Comparison of ENCODE assay signal across 8 cellular contexts in genomic region chr5:132961123-132961815, GRCh38. TPM values are rescaled to one million over a fixed set of nuclear protein-coding genes. Genes with fewer than 3 reads are reported as not detected.
DNase-seq lines count a peak whose midpoint lies in the region; ATAC-seq and TF ChIP-seq lines count a peak whose summit lies in the region.
"Not testable (repeated sequence)": the region's sequence is repeated elsewhere in the genome, so short reads cannot be mapped to it uniquely, and the experiment has no call there.

No MANE protein-coding gene starts in this region.

- H3K27ac ChIP-seq in ACC112 (ENCODE audit: low read depth, low read length), result peak overlapping the region; percentile 91
- not testable (repeated sequence) for H3K27ac ChIP-seq in H9 (ENCODE audit: insufficient read length, low read depth, low read length); duodenal mucosa (ENCODE audit: low read depth, low read length)

- H4K20me1 ChIP-seq in H9 (ENCODE audit: control insufficient read depth, insufficient read depth, insufficient read length), result not testable (repeated sequence)

- H3T11ph ChIP-seq in H9 (ENCODE audit: low read length), result not testable (repeated sequence)

- not testable (repeated sequence) for H3K27me3 Mint-ChIP-seq in H9 (ENCODE audit: low read depth); activated naive CD4-positive, alpha-beta T cell treated with anti-CD3 and anti-CD28 coated beads, Interleukin-2, amount 10 ng/mL, durations not matched to agents 7 days and 5 days; natural killer cell treated with Interleukin-12 subunit alpha and Interleukin-12 subunit beta and Interleukin-15 and Interleukin-18, amount 100 ng/mL, for 72 hours; stimulated activated naive B cell treated with anti-CD40 and anti-IgM and Interleukin-4, amounts not matched to agents 10 μg/mL and 1 μg/mL and 100 μg/mL, for 72 hours

- peaks cover 13% of the 10 kb centered on the region for H3K23me2 ChIP-seq in H9 (ENCODE audit: insufficient read length, low read depth, low read length, poor library complexity, severe bottlenecking)

- ATAC-seq in natural killer cell treated with Interleukin-12 subunit alpha and Interleukin-12 subunit beta and Interleukin-15 and Interleukin-18, amount 100 ng/mL, for 72 hours; stimulated activated naive B cell treated with anti-CD40 and anti-IgM and Interleukin-4, amounts not matched to agents 10 μg/mL and 1 μg/mL and 100 μg/mL, for 72 hours (replicated peaks): not testable (repeated sequence)

- H4K5ac ChIP-seq in H9 (ENCODE audit: insufficient read length, low read depth, low read length), result not testable (repeated sequence)

- H2BK15ac ChIP-seq in H9 (ENCODE audit: low read depth, low read length), result not testable (repeated sequence)

- H3K9me3 Mint-ChIP-seq in H9; activated naive CD4-positive, alpha-beta T cell treated with anti-CD3 and anti-CD28 coated beads, Interleukin-2, amount 10 ng/mL, durations not matched to agents 7 days and 5 days; natural killer cell treated with Interleukin-12 subunit alpha and Interleukin-12 subunit beta and Interleukin-15 and Interleukin-18, amount 100 ng/mL, for 72 hours; stimulated activated naive B cell treated with anti-CD40 and anti-IgM and Interleukin-4, amounts not matched to agents 10 μg/mL and 1 μg/mL and 100 μg/mL, for 72 hours: not testable (repeated sequence)

- H3K56ac ChIP-seq in H9 (ENCODE audit: insufficient read length, low read depth, low read length), result not testable (repeated sequence)

- not testable (repeated sequence) for H2AK5ac ChIP-seq in H9 (ENCODE audit: insufficient read length, low read length)

- not testable (repeated sequence) for DNase-seq in H9; activated naive CD4-positive, alpha-beta T cell treated with anti-CD3 and anti-CD28 coated beads, Interleukin-2, amount 10 ng/mL, durations not matched to agents 7 days and 5 days; natural killer cell treated with Interleukin-12 subunit alpha and Interleukin-12 subunit beta and Interleukin-15 and Interleukin-18, amount 100 ng/mL, for 72 hours (ENCODE audit: low spot score); stimulated activated naive B cell treated with anti-CD40 and anti-IgM and Interleukin-4, amounts not matched to agents 10 μg/mL and 1 μg/mL and 100 μg/mL, for 72 hours
- DNase-seq in RKO (ENCODE audit: low spot score), result peak; percentile 69

- H2BK12ac ChIP-seq in H9 (ENCODE audit: insufficient read length, low read depth, low read length), result not testable (repeated sequence)

- H3K4me1 Mint-ChIP-seq in H9, result not testable (repeated sequence)
- H3K4me1 Mint-ChIP-seq in activated naive CD4-positive, alpha-beta T cell treated with anti-CD3 and anti-CD28 coated beads, Interleukin-2, amount 10 ng/mL, durations not matched to agents 7 days and 5 days, result peaks cover 27% of the 10 kb centered on the region
- peaks cover 15 to 38% of the 10 kb centered on the region in 2 donors for H3K4me1 Mint-ChIP-seq in natural killer cell treated with Interleukin-12 subunit alpha and Interleukin-12 subunit beta and Interleukin-15 and Interleukin-18, amount 100 ng/mL, for 72 hours (ENCODE audit: low read depth in 2 of 2)
- peaks cover 3 to 47% of the 10 kb centered on the region in 2 donors for H3K4me1 Mint-ChIP-seq in stimulated activated naive B cell treated with anti-CD40 and anti-IgM and Interleukin-4, amounts not matched to agents 10 μg/mL and 1 μg/mL and 100 μg/mL, for 72 hours

- H2BK5ac ChIP-seq in H9 (ENCODE audit: insufficient read length, low read length), result not testable (repeated sequence)

- not testable (repeated sequence) for H3K14ac ChIP-seq in H9 (ENCODE audit: insufficient read depth, low read length)

- not testable (repeated sequence) for H2BK120ac ChIP-seq in H9 (ENCODE audit: low read depth, low read length, poor library complexity, severe bottlenecking)

- H3K9ac ChIP-seq in H9 (ENCODE audit: extremely low read depth, insufficient read length, low read length) (peak overlapping the region; percentile 98), duodenal mucosa (ENCODE audit: low read depth in 1 of 2, low read length in 2 of 2) (peak overlapping the region; percentile 65 to 100)

- CTCF ChIA-PET in activated naive CD4-positive, alpha-beta T cell treated with anti-CD3 and anti-CD28 coated beads, Interleukin-2, amount 10 ng/mL, durations not matched to agents 7 days and 5 days (lab: Charles Lee), result not testable (repeated sequence)

- H3K4me1 ChIP-seq in ACC112 (ENCODE audit: control insufficient read depth, insufficient read depth, low read length, unreplicated experiment) (peaks cover 16% of the 10 kb centered on the region), duodenal mucosa (ENCODE audit: control insufficient read depth in 1 of 2, insufficient read depth in 2 of 2, low read length in 2 of 2) (peaks cover 6 to 14% of the 10 kb centered on the region in 2 donors)
- H3K4me1 ChIP-seq in H9 (ENCODE audit: insufficient read depth, low read length), result not testable (repeated sequence)

- H3K4me3 ChIP-seq in ACC112 (ENCODE audit: low read depth, low read length), result peak overlapping the region; percentile 77
- peak overlapping the region; percentile 78 to 85 for H3K4me3 ChIP-seq in duodenal mucosa (ENCODE audit: low read depth in 1 of 2, low read length in 2 of 2)
- peak overlapping the region; percentile 84 for H3K4me3 ChIP-seq in iPS-11a (ENCODE audit: low read depth, low read length)

- peak overlapping the region in 1 of 3 experiments; percentile 99; a peak in 2 of 7 replicates for H3K27ac Mint-ChIP-seq in H9
- H3K27ac Mint-ChIP-seq in activated naive CD4-positive, alpha-beta T cell treated with anti-CD3 and anti-CD28 coated beads, Interleukin-2, amount 10 ng/mL, durations not matched to agents 7 days and 5 days; stimulated activated naive B cell treated with anti-CD40 and anti-IgM and Interleukin-4, amounts not matched to agents 10 μg/mL and 1 μg/mL and 100 μg/mL, for 72 hours: not testable (repeated sequence)
- H3K27ac Mint-ChIP-seq in natural killer cell treated with Interleukin-12 subunit alpha and Interleukin-12 subunit beta and Interleukin-15 and Interleukin-18, amount 100 ng/mL, for 72 hours, result peak overlapping the region; percentile 95 to 96

- H2AFZ ChIP-seq in ACC112 (ENCODE audit: low read length, unreplicated experiment); H9 (ENCODE audit: low read length): not testable (repeated sequence)

- H3K9me3 ChIP-seq in H9 (ENCODE audit: control insufficient read depth, low read depth, low read length); duodenal mucosa (ENCODE audit: control insufficient read depth in 1 of 2, low read length in 2 of 2): not testable (repeated sequence)

- no CpG with 5 or more reads among the region's 11 CpGs for WGBS in H9 (ENCODE audit: extremely low coverage, insufficient read length, low lambda C conversion rate)

- not testable (repeated sequence) for TF ChIP-seq CTCF in H9 (conservative IDR thresholded peaks at IDR 0.05)

- H2BK20ac ChIP-seq in H9 (ENCODE audit: low read depth, low read length, poor library complexity, severe bottlenecking), result not testable (repeated sequence)

- not testable (repeated sequence) for H3K79me1 ChIP-seq in H9 (ENCODE audit: insufficient read depth, low read depth, low read length, poor library complexity, severe bottlenecking)

- peak overlapping the region; percentile 95 to 98 for H3K4me3 Mint-ChIP-seq in H9
- H3K4me3 Mint-ChIP-seq in activated naive CD4-positive, alpha-beta T cell treated with anti-CD3 and anti-CD28 coated beads, Interleukin-2, amount 10 ng/mL, durations not matched to agents 7 days and 5 days, result peak overlapping the region; percentile 95
- peak overlapping the region; percentile 92 for H3K4me3 Mint-ChIP-seq in natural killer cell treated with Interleukin-12 subunit alpha and Interleukin-12 subunit beta and Interleukin-15 and Interleukin-18, amount 100 ng/mL, for 72 hours
- peak overlapping the region; percentile 25 to 82 for H3K4me3 Mint-ChIP-seq in stimulated activated naive B cell treated with anti-CD40 and anti-IgM and Interleukin-4, amounts not matched to agents 10 μg/mL and 1 μg/mL and 100 μg/mL, for 72 hours

- peak overlapping the region; percentile 97 for H3K4me2 ChIP-seq in H9 (ENCODE audit: insufficient read depth, insufficient read length, low read length)

- H4K8ac ChIP-seq in H9 (replicated peaks; ENCODE audit: insufficient read length, low read depth, low read length), result not testable (repeated sequence)

- H3K27me3 ChIP-seq in ACC112 (ENCODE audit: insufficient read depth, low read length); H9 (ENCODE audit: insufficient read depth, low read length); duodenal mucosa (ENCODE audit: control insufficient read depth in 1 of 2, insufficient read depth in 2 of 2, low read length in 2 of 2): not testable (repeated sequence)

- not testable (repeated sequence) for H4K91ac ChIP-seq in H9 (ENCODE audit: insufficient read length, low read depth, low read length)

- not testable (repeated sequence) for H3K18ac ChIP-seq in H9 (ENCODE audit: insufficient read length, low read depth, low read length)

- H3K4ac ChIP-seq in H9 (ENCODE audit: low read depth, low read length), result not testable (repeated sequence)

- not testable (repeated sequence) for H3K36me3 Mint-ChIP-seq in H9 (ENCODE audit: insufficient read depth in 1 of 3, low read depth in 3 of 3); natural killer cell treated with Interleukin-12 subunit alpha and Interleukin-12 subunit beta and Interleukin-15 and Interleukin-18, amount 100 ng/mL, for 72 hours; stimulated activated naive B cell treated with anti-CD40 and anti-IgM and Interleukin-4, amounts not matched to agents 10 μg/mL and 1 μg/mL and 100 μg/mL, for 72 hours
- peaks cover 16% of the 10 kb centered on the region for H3K36me3 Mint-ChIP-seq in activated naive CD4-positive, alpha-beta T cell treated with anti-CD3 and anti-CD28 coated beads, Interleukin-2, amount 10 ng/mL, durations not matched to agents 7 days and 5 days

- H3K23ac ChIP-seq in H9 (ENCODE audit: insufficient read length, low read depth, low read length), result not testable (repeated sequence)

- H3K36me3 ChIP-seq in ACC112 (ENCODE audit: insufficient read depth, low read length); duodenal mucosa (ENCODE audit: control insufficient read depth in 1 of 2, insufficient read depth in 2 of 2, low read length in 2 of 2): not testable (repeated sequence)

- H3K79me2 ChIP-seq in ACC112 (ENCODE audit: control insufficient read depth, insufficient read depth, low read length, unreplicated experiment) (peaks cover 70% of the 10 kb centered on the region), H9 (ENCODE audit: insufficient read depth, low read length) (peaks cover 42% of the 10 kb centered on the region; the same call in 1 of the 2 replicates)

RNA-seq across cellular contexts. Expression of gene AFF4, which starts 2.2 kb away (rescaled TPM):
- total RNA-seq in H9 (2021), result 68.1 and 73.2 TPM in 2 replicates
- total RNA-seq in natural killer cell treated with Interleukin-12 subunit alpha and Interleukin-12 subunit beta and Interleukin-15 and Interleukin-18, amount 100 ng/mL, for 72 hours, result 10 to 100 TPM; 39.7 to 40.4 TPM
